In the genomic region with DNA sequence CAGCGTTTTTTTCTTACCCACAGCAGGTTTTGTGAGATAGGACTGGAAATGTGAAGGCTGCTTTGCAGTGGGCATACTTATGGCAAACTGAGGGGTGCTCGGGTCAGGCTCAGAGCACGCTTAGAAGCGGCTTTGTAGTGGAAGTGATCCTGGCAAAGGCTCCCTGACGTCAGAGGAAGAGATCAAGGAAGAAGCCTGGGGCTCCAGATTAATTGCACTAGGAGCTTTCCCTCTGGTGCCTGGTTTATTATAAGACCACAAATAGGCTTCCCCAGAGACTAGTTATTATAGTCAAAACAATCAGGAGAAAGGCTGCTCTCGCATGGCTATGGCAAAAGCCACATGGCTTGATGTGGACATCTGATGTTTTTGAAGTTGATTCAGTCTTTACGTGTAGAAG, we compare ENCODE assay signal across 36 cellular contexts.
A peak's percentile ranks its signal among the peaks of the same experiment; 100 is the strongest.
DNase-seq lines count a peak whose midpoint lies in the region; ATAC-seq and TF ChIP-seq lines count a peak whose summit lies in the region.
"Had no signal": no experiment of that assay in that cellular context is flagged by ENCODE, and none has a peak within 500 bp of the region (broad histone marks: within the 10 kb centered on the region; RNA-seq: fewer than 3 reads in every experiment).

No MANE protein-coding gene starts in this region.

- no peaks in the 10 kb centered on the region for H3K4me1 Mint-ChIP-seq in activated T-helper 2 cell treated with anti-CD3 and anti-CD28 coated beads, Interferon-gamma antibody, Interleukin-2, Interleukin-4, amounts not matched to agents 10 μg/mL and 5 μg/mL and 100 μg/mL, durations not matched to agents 14 hours and 24 hours and 36 hours (ENCODE audit: low read depth)
- H3K4me1 Mint-ChIP-seq: T-helper 17 cell had no signal

- intact Hi-C loops in activated T-helper 2 cell treated with anti-CD3 and anti-CD28 coated beads, Interferon-gamma antibody, Interleukin-2, Interleukin-4, amounts not matched to agents 10 μg/mL and 5 μg/mL and 100 μg/mL, durations not matched to agents 14 hours and 24 hours and 36 hours (cut with micrococcal nuclease) = no loop called here
- intact Hi-C loops in lower lobe of right lung (cut with DNase I) = no loop called here

- DNase-seq in NCI-H1092 treated with DMSO at 0.1 percent for 48 hours (lab: John Stamatoyannopoulos, UW) (peak; percentile 11), NCI-H1092 (lab: John Stamatoyannopoulos, UW) (no peak), NCI-H2081 (lab: John Stamatoyannopoulos, UW) (peak; percentile 66 to 73), NCI-H748 treated with DMSO at 0.1 percent for 48 hours (lab: John Stamatoyannopoulos, UW) (peak; percentile 15), left kidney (ENCODE audit: low read depth, low spot score) (peak; percentile 20), T-helper 1 cell (no peak), lower lobe of right lung (no peak)
- no peak for DNase-seq in activated T-helper 2 cell treated with anti-CD3 and anti-CD28 coated beads, Interferon-gamma antibody, Interleukin-2, Interleukin-4, amounts not matched to agents 10 μg/mL and 5 μg/mL and 100 μg/mL, durations not matched to agents 14 hours and 24 hours and 36 hours (ENCODE audit: low spot score)
- DNase-seq: activated CD4-positive, alpha-beta T cell treated with anti-CD3 and anti-CD28 coated beads, Interleukin-2, amount 50 U/mL, for 48 hours; activated CD4-positive, CD25-positive, alpha-beta regulatory T cell treated with anti-CD3 and anti-CD28 coated beads, Interleukin-2, amount 50 U/mL, for 72 hours; activated naive CD4-positive, alpha-beta T cell treated with anti-CD3 and anti-CD28 coated beads for 36 hours; activated T-cell treated with anti-CD3 and anti-CD28 coated beads, Interleukin-2, amount 50 U/mL, for 48 hours; C1 segment of cervical spinal cord; central memory CD4-positive, alpha-beta T cell; COR-L47; cortex of kidney; effector memory CD8-positive, alpha-beta T cell; EL; glutamatergic neuron; H7; islet precursor cell; KBM-7; left ventricle myocardium inferior; mesendoderm; MG63; NCI-H1436 treated with DMSO at 0.1 percent for 48 hours; OCI-M1; posterior cingulate gyrus; right cardiac atrium; stimulated activated CD4-positive, alpha-beta T cell treated with anti-CD3 and anti-CD28 coated beads, Interleukin-1b, Interleukin-23, amount 100 ng/mL, for 48 hours; stimulated activated CD8-positive, alpha-beta memory T cell treated with anti-CD3 and anti-CD28 coated beads, Interleukin-4, amount 100 ng/mL, for 48 hours; T-helper 17 cell; testis had no signal

- H3K27me3 Mint-ChIP-seq in activated T-helper 2 cell treated with anti-CD3 and anti-CD28 coated beads, Interferon-gamma antibody, Interleukin-2, Interleukin-4, amounts not matched to agents 10 μg/mL and 5 μg/mL and 100 μg/mL, durations not matched to agents 14 hours and 24 hours and 36 hours (ENCODE audit: low read depth) = no peaks in the 10 kb centered on the region
- H3K27me3 Mint-ChIP-seq: effector memory CD8-positive, alpha-beta T cell; stimulated activated naive CD8-positive, alpha-beta T cell treated with anti-CD3 and anti-CD28 coated beads, Interleukin-15, Interleukin-2, amounts not matched to agents 100 ng/mL and 50 ng/mL, for 24 hours; T-helper 17 cell had no signal

- no peaks in the 10 kb centered on the region for H3K4me1 ChIP-seq in lower lobe of right lung
- H3K4me1 ChIP-seq: left ventricle myocardium inferior, testis had no signal

- no peak for ATAC-seq in lower lobe of right lung
- ATAC-seq: effector memory CD8-positive, alpha-beta T cell; right cardiac atrium; T-helper 17 cell had no signal

- H3K36me3 Mint-ChIP-seq in activated T-helper 2 cell treated with anti-CD3 and anti-CD28 coated beads, Interferon-gamma antibody, Interleukin-2, Interleukin-4, amounts not matched to agents 10 μg/mL and 5 μg/mL and 100 μg/mL, durations not matched to agents 14 hours and 24 hours and 36 hours (ENCODE audit: low read depth) = no peaks in the 10 kb centered on the region

- H3K27ac ChIP-seq in lower lobe of right lung = no peak overlapping the region
- H3K27ac ChIP-seq: 22Rv1, left ventricle myocardium inferior, SK-N-MC, testis had no signal

- no peaks in the 10 kb centered on the region for H3K36me3 ChIP-seq in lower lobe of right lung
- H3K36me3 ChIP-seq: left ventricle myocardium inferior, MG63 had no signal

- peaks cover 37% of the 10 kb centered on the region for H3K9me3 Mint-ChIP-seq in activated T-helper 2 cell treated with anti-CD3 and anti-CD28 coated beads, Interferon-gamma antibody, Interleukin-2, Interleukin-4, amounts not matched to agents 10 μg/mL and 5 μg/mL and 100 μg/mL, durations not matched to agents 14 hours and 24 hours and 36 hours

- H3K4me3 Mint-ChIP-seq in activated T-helper 2 cell treated with anti-CD3 and anti-CD28 coated beads, Interferon-gamma antibody, Interleukin-2, Interleukin-4, amounts not matched to agents 10 μg/mL and 5 μg/mL and 100 μg/mL, durations not matched to agents 14 hours and 24 hours and 36 hours (ENCODE audit: low read depth) = no peak overlapping the region
- H3K4me3 Mint-ChIP-seq: activated naive CD4-positive, alpha-beta T cell treated with anti-CD3 and anti-CD28 coated beads for 36 hours; effector memory CD8-positive, alpha-beta T cell; stimulated activated naive CD8-positive, alpha-beta T cell treated with anti-CD3 and anti-CD28 coated beads, Interleukin-15, Interleukin-2, amounts not matched to agents 100 ng/mL and 50 ng/mL, for 24 hours; T-helper 17 cell had no signal

- H3K27me3 ChIP-seq in lower lobe of right lung (ENCODE audit: low read depth) = no peaks in the 10 kb centered on the region
- H3K27me3 ChIP-seq: MG63, testis had no signal

- H3K4me3 ChIP-seq in lower lobe of right lung = no peak overlapping the region
- H3K4me3 ChIP-seq: left ventricle myocardium inferior, MG63, SK-N-MC, testis had no signal

- H3K9me3 ChIP-seq in lower lobe of right lung = no peaks in the 10 kb centered on the region
- H3K9me3 ChIP-seq: left ventricle myocardium inferior, MG63, testis had no signal

- TF ChIP-seq CTCF in lower lobe of right lung (IDR thresholded peaks at IDR 0.05) = no peak

- no peak overlapping the region for H3K27ac Mint-ChIP-seq in activated T-helper 2 cell treated with anti-CD3 and anti-CD28 coated beads, Interferon-gamma antibody, Interleukin-2, Interleukin-4, amounts not matched to agents 10 μg/mL and 5 μg/mL and 100 μg/mL, durations not matched to agents 14 hours and 24 hours and 36 hours
- H3K27ac Mint-ChIP-seq: activated naive CD4-positive, alpha-beta T cell treated with anti-CD3 and anti-CD28 coated beads for 36 hours; effector memory CD8-positive, alpha-beta T cell; stimulated activated naive CD8-positive, alpha-beta T cell treated with anti-CD3 and anti-CD28 coated beads, Interleukin-15, Interleukin-2, amounts not matched to agents 100 ng/mL and 50 ng/mL, for 24 hours; T-helper 17 cell had no signal

Comparison
In these comparisons a context has a peak if more than half of its experiments do, and no peak if none do; other contexts are left out.
1. DNase-seq: peak in NCI-H1092 treated with DMSO at 0.1 percent for 48 hours (single experiment), NCI-H2081 (2 of 2), NCI-H748 treated with DMSO at 0.1 percent for 48 hours (single experiment) and left kidney (single experiment); none in NCI-H1092 (single experiment), activated T-helper 2 cell treated with anti-CD3 and anti-CD28 coated beads, Interferon-gamma antibody, Interleukin-2, Interleukin-4, amounts not matched to agents 10 μg/mL and 5 μg/mL and 100 μg/mL, durations not matched to agents 14 hours and 24 hours and 36 hours (single experiment), T-helper 1 cell (0 of 5) and lower lobe of right lung (single experiment).